ENCODE assay signal across 10 cellular contexts in genomic region chr5:68683632-68684035, GRCh38.
A peak's percentile ranks its signal among the peaks of the same experiment; 100 is the strongest.
DNase-seq lines count a peak whose midpoint lies in the region; ATAC-seq and TF ChIP-seq lines count a peak whose summit lies in the region.
"Had no signal": no experiment of that assay in that cellular context is flagged by ENCODE, and none has a peak within 500 bp of the region (broad histone marks: within the 10 kb centered on the region; RNA-seq: fewer than 3 reads in every experiment).

No MANE protein-coding gene starts in this region.

- no peaks in the 10 kb centered on the region for H3K79me2 ChIP-seq in mesendoderm (ENCODE audit: control insufficient read depth, insufficient read depth, low read length)

- H3K23ac ChIP-seq in IMR-90 (ENCODE audit: low read depth, low read length) (no peak overlapping the region), mesendoderm (ENCODE audit: low read length) (no peak overlapping the region)

- peak; percentile 91 for DNase-seq in AG08395 (ENCODE audit: low spot score)
- peak; percentile 95 for DNase-seq in IMR-90
- peak; percentile 93 for DNase-seq in choroid plexus epithelial cell (ENCODE audit: low read depth)
- peak; percentile 35 for DNase-seq in mesendoderm
- no peak for DNase-seq in NCI-H82 (lab: John Stamatoyannopoulos, UW)
- DNase-seq: endodermal cell, substantia nigra had no signal

- H3K4me2 ChIP-seq in IMR-90 (ENCODE audit: low read depth, low read length) (no peak overlapping the region), mesendoderm (ENCODE audit: low read length) (no peak overlapping the region)

- no peaks in the 10 kb centered on the region for H3K9me3 ChIP-seq in IMR-90 (ENCODE audit: control insufficient read depth, insufficient read depth, low read length)

- POLR2A ChIA-PET in IMR-90 (lab: Charles Lee; ENCODE audit: unreplicated experiment) = no interaction called here

- dilution Hi-C loops in IMR-90 (cut with HindIII; ENCODE audit: low sequenced_read_pairs, unreplicated experiment) = no loop called here

- H2BK5ac ChIP-seq in IMR-90 (ENCODE audit: low read depth, low read length, poor library complexity, severe bottlenecking) (peak overlapping the region; percentile 21), mesendoderm (ENCODE audit: low read length) (no peak overlapping the region)

- no peaks in the 10 kb centered on the region for H3K79me1 ChIP-seq in IMR-90 (ENCODE audit: low read depth in 1 of 2, low read length in 2 of 2)
- H3K79me1 ChIP-seq in mesendoderm (ENCODE audit: low read length) = no peaks in the 10 kb centered on the region

- H3K18ac ChIP-seq in IMR-90 (ENCODE audit: low read depth, low read length) (no peak overlapping the region), mesendoderm (ENCODE audit: low read length) (no peak overlapping the region)

- H4K20me1 ChIP-seq in IMR-90 (ENCODE audit: insufficient read depth, low read length) = no peaks in the 10 kb centered on the region

- peak overlapping the region; percentile 52; the same call in 1 of the 2 replicates for H2BK120ac ChIP-seq in IMR-90 (ENCODE audit: low read depth, low read length)
- no peak overlapping the region for H2BK120ac ChIP-seq in mesendoderm (ENCODE audit: low read depth, low read length)

- WGBS in IMR-90 (ENCODE audit: extremely low coverage in 2 of 2, insufficient read length in 1 of 2), 2 experiments = 8% methylated on average over 2 of the region's 5 CpGs; no CpG with 5 or more reads in 1 of the 2 experiments
- no CpG with 5 or more reads among the region's 5 CpGs for WGBS in mesendoderm (ENCODE audit: extremely low coverage, insufficient coverage, low lambda C conversion rate)

- H2BK20ac ChIP-seq in IMR-90 (ENCODE audit: low read depth, low read length) = peak overlapping the region; percentile 15; the same call in 1 of the 2 replicates

- TF ChIP-seq POLR2A in IMR-90 (IDR thresholded peaks at IDR 0.05; ENCODE audit: low read depth, low read length) = no peak

- H2AK9ac ChIP-seq in IMR-90 (replicated peaks; ENCODE audit: low read depth, low read length, poor library complexity) = no peak overlapping the region

- TF ChIP-seq CTCF in IMR-90 (conservative IDR thresholded peaks at IDR 0.05; ENCODE audit: low read depth, low read length) (no peak), choroid plexus epithelial cell (conservative IDR thresholded peaks at IDR 0.05; ENCODE audit: low read depth, low read length) (no peak)

- H3K9ac ChIP-seq in IMR-90 (ENCODE audit: low read depth, low read length) (no peak overlapping the region), mesendoderm (ENCODE audit: low read length) (no peak overlapping the region)

- H4K5ac ChIP-seq in IMR-90 (ENCODE audit: low read depth, low read length) = no peak overlapping the region
- no peak overlapping the region for H4K5ac ChIP-seq in mesendoderm (ENCODE audit: low read length)

- H3K27me3 ChIP-seq in IMR-90 (ENCODE audit: control insufficient read depth, insufficient read depth, low read length) = no peaks in the 10 kb centered on the region
- no peaks in the 10 kb centered on the region for H3K27me3 ChIP-seq in mesendoderm (ENCODE audit: insufficient read depth, low read length, poor library complexity)

- H3K36me3 ChIP-seq in IMR-90 (ENCODE audit: control insufficient read depth, insufficient read depth, low read length) (no peaks in the 10 kb centered on the region), mesendoderm (ENCODE audit: control insufficient read depth, insufficient read depth, low read length) (no peaks in the 10 kb centered on the region)

- H3K4me1 ChIP-seq in IMR-90 (ENCODE audit: control insufficient read depth, insufficient read depth, low read length) (no peaks in the 10 kb centered on the region; the same call in 1 of the 2 replicates), mesendoderm (ENCODE audit: control insufficient read depth, low read depth, low read length) (no peaks in the 10 kb centered on the region)

- no peak for TF ChIP-seq RAD21 in IMR-90 (IDR thresholded peaks at IDR 0.05; ENCODE audit: low read length)

- no peaks in the 10 kb centered on the region for H3K9me1 ChIP-seq in IMR-90 (ENCODE audit: insufficient read depth, low read length)

- H2BK15ac ChIP-seq in IMR-90 (ENCODE audit: low read depth, low read length) (no peak overlapping the region; the same call in 2 of the 3 replicates), mesendoderm (replicated peaks; ENCODE audit: low read depth) (no peak overlapping the region)

- H3K56ac ChIP-seq in IMR-90 (ENCODE audit: extremely low read depth, insufficient read depth, low read length) = no peak overlapping the region
- no peak overlapping the region for H3K56ac ChIP-seq in mesendoderm (ENCODE audit: low read length)

- no peak overlapping the region for H4K91ac ChIP-seq in IMR-90 (ENCODE audit: insufficient read depth, low read depth, low read length)

- no peak overlapping the region for H3K27ac ChIP-seq in IMR-90 (ENCODE audit: insufficient read depth, low read length)
- no peak overlapping the region for H3K27ac ChIP-seq in mesendoderm (ENCODE audit: low read depth, low read length)

- in situ Hi-C loops in IMR-90 (cut with MboI; ENCODE audit: low sequenced_read_pairs) = no loop called here

- CTCF ChIA-PET in IMR-90 (lab: Yijun Ruan, JAX) = no interaction called here

- H3K14ac ChIP-seq in IMR-90 (replicated peaks; ENCODE audit: low read depth, low read length) = no peak overlapping the region

- ATAC-seq in IMR-90 (ENCODE audit: low read depth) (peak; percentile 97), HG02759 (IDR thresholded peaks at IDR 0.05; ENCODE audit: unreplicated experiment) (no peak), GM18498 (IDR thresholded peaks at IDR 0.05; ENCODE audit: unreplicated experiment) (no peak), GM19467 (IDR thresholded peaks at IDR 0.05; ENCODE audit: unreplicated experiment) (no peak)

- no peak overlapping the region for H2AK5ac ChIP-seq in IMR-90 (ENCODE audit: low read depth, low read length)
- H2AK5ac ChIP-seq in mesendoderm (ENCODE audit: low read length) = no peak overlapping the region

- no peak overlapping the region for H2AFZ ChIP-seq in IMR-90 (replicated peaks; ENCODE audit: low read length, poor library complexity)

- no peak overlapping the region for H3K4ac ChIP-seq in IMR-90 (ENCODE audit: low read depth, low read length)
- no peak overlapping the region for H3K4ac ChIP-seq in mesendoderm (ENCODE audit: low read depth, low read length)

- H3K4me3 ChIP-seq in IMR-90 (ENCODE audit: insufficient read depth, low read depth, low read length) (no peak overlapping the region), choroid plexus epithelial cell (ENCODE audit: low read depth, low read length) (no peak overlapping the region), mesendoderm (ENCODE audit: low read length) (no peak overlapping the region)

- H4K8ac ChIP-seq in IMR-90 (ENCODE audit: low read depth in 2 of 2, low read length in 2 of 2) (no peak overlapping the region), mesendoderm (ENCODE audit: low read depth, low read length) (no peak overlapping the region)

- BruUV-seq in IMR-90 (replicated peaks; lab: Mats Ljungman, UMichigan) = no TSS peak

- intact Hi-C loops in IMR-90 (cut with micrococcal nuclease) = no loop called here

TF ChIP-seq in IMR-90, 13 proteins besides CTCF, POLR2A, EP300 and RAD21:
- peak; percentile 61 for TF ChIP-seq CEBPB (IDR thresholded peaks at IDR 0.05; ENCODE audit: low read depth, low read length)
- TF ChIP-seq SMC3 (IDR thresholded peaks at IDR 0.05; ENCODE audit: low read depth, low read length) = no peak
- TF ChIP-seq MAZ (IDR thresholded peaks at IDR 0.05; ENCODE audit: borderline replicate concordance, low read depth, low read length) = no peak
- no peak for TF ChIP-seq RCOR1 (IDR thresholded peaks at IDR 0.05; ENCODE audit: insufficient replicate concordance, low read length)
- TF ChIP-seq FOS (IDR thresholded peaks at IDR 0.05; ENCODE audit: low read depth, low read length) = peak; percentile 58; the same call in 1 of the 2 replicates
- TF ChIP-seq MAFK (IDR thresholded peaks at IDR 0.05; ENCODE audit: low read depth, low read length) = peak; percentile 63
- TF ChIP-seq RFX5 (IDR thresholded peaks at IDR 0.05; ENCODE audit: low read depth, low read length) = no peak
- peak; percentile 44; the same call in 1 of the 2 replicates for TF ChIP-seq MXI1 (IDR thresholded peaks at IDR 0.05; ENCODE audit: borderline replicate concordance, low read depth, low read length)
- TF ChIP-seq NFE2L2 (IDR thresholded peaks at IDR 0.05; ENCODE audit: low read depth, low read length) = peak; percentile 65
- 0 out of 2 replicates have a peak, but pooled peaks have one; percentile 10 for TF ChIP-seq BHLHE40 (IDR thresholded peaks at IDR 0.05; ENCODE audit: low read depth, low read length)
- no peak for TF ChIP-seq ELK1 (IDR thresholded peaks at IDR 0.05; ENCODE audit: borderline replicate concordance, low read depth, low read length)
- no peak for TF ChIP-seq CHD1 (IDR thresholded peaks at IDR 0.05; ENCODE audit: low read depth, low read length)
- no peak for TF ChIP-seq USF2 (IDR thresholded peaks at IDR 0.05; ENCODE audit: low read depth, low read length)
TF ChIP-seq in IMR-90: peak in this region for 6.
